ENCODE assay signal across 10 cellular contexts in genomic region chr12:101459642-101460346, GRCh38. TPM values are rescaled to one million over a fixed set of nuclear protein-coding genes. Genes with fewer than 3 reads are reported as not detected.
DNase-seq lines count a peak whose midpoint lies in the region; ATAC-seq and TF ChIP-seq lines count a peak whose summit lies in the region.
"Had no signal": no experiment of that assay in that cellular context is flagged by ENCODE, and none has a peak within 500 bp of the region (broad histone marks: within the 10 kb centered on the region; RNA-seq: fewer than 3 reads in every experiment).

No MANE protein-coding gene starts in this region.

- H3K23ac ChIP-seq in H9 (ENCODE audit: insufficient read length, low read depth, low read length): no peak overlapping the region

- no peak overlapping the region for H3K4ac ChIP-seq in H9 (ENCODE audit: low read depth, low read length)

- H4K8ac ChIP-seq in H9 (replicated peaks; ENCODE audit: insufficient read length, low read depth, low read length): no peak overlapping the region

- H3K18ac ChIP-seq in H9 (ENCODE audit: insufficient read length, low read depth, low read length): no peak overlapping the region

- no peak overlapping the region for H2BK12ac ChIP-seq in H9 (ENCODE audit: insufficient read length, low read depth, low read length)

- no peaks in the 10 kb centered on the region for H3K9me3 ChIP-seq in H9 (ENCODE audit: control insufficient read depth, low read depth, low read length)
- H3K9me3 ChIP-seq in gastroesophageal sphincter: peaks cover 0 to 7% (median 0%) of the 10 kb centered on the region in 3 donors
- peaks cover 0 to 8% (median 3%) of the 10 kb centered on the region in 4 donors for H3K9me3 ChIP-seq in esophagus muscularis mucosa

- H2BK15ac ChIP-seq in H9 (ENCODE audit: low read depth, low read length): no peak overlapping the region

- H3K4me1 ChIP-seq in ACC112 (ENCODE audit: control insufficient read depth, insufficient read depth, low read length, unreplicated experiment) (peaks cover 8% of the 10 kb centered on the region), H9 (ENCODE audit: insufficient read depth, low read length) (no peaks in the 10 kb centered on the region), gastroesophageal sphincter (peaks cover 0 to 4% (median 0%) of the 10 kb centered on the region in 3 donors), esophagus muscularis mucosa (peaks cover 0 to 10% (median 7%) of the 10 kb centered on the region in 4 donors)

- no peak overlapping the region for H4K91ac ChIP-seq in H9 (ENCODE audit: insufficient read length, low read depth, low read length)

- no peak overlapping the region for H3K4me2 ChIP-seq in H9 (ENCODE audit: insufficient read depth, insufficient read length, low read length)

- no peak for TF ChIP-seq EP300 in gastroesophageal sphincter (IDR thresholded peaks at IDR 0.05)
- no peak for TF ChIP-seq EP300 in esophagus muscularis mucosa (IDR thresholded peaks at IDR 0.05)

- no peak overlapping the region for H2BK5ac ChIP-seq in H9 (ENCODE audit: insufficient read length, low read length)

- no peak overlapping the region for H4K5ac ChIP-seq in H9 (ENCODE audit: insufficient read length, low read depth, low read length)

- no peak overlapping the region for H3K9ac ChIP-seq in H9 (ENCODE audit: extremely low read depth, insufficient read length, low read length)

- H3K23me2 ChIP-seq in H9 (ENCODE audit: insufficient read length, low read depth, low read length, poor library complexity, severe bottlenecking): no peaks in the 10 kb centered on the region

- no peak for TF ChIP-seq POLR2A in gastroesophageal sphincter (IDR thresholded peaks at IDR 0.05)
- TF ChIP-seq POLR2A in esophagus muscularis mucosa (IDR thresholded peaks at IDR 0.05; ENCODE audit: low read depth): no peak

- WGBS in H9 (ENCODE audit: extremely low coverage, insufficient read length, low lambda C conversion rate): no CpG with 5 or more reads among the region's 4 CpGs
- 10 to 45% methylated on average over 2 to 3 of the region's 4 CpGs for WGBS in gastroesophageal sphincter (ENCODE audit: low coverage in 1 of 2), 2 donors
- 23% methylated on average over 4 of the region's 4 CpGs for WGBS in esophagus muscularis mucosa

- no peak overlapping the region for H3K4me3 Mint-ChIP-seq in H9

- H3K36me3 ChIP-seq in ACC112 (ENCODE audit: insufficient read depth, low read length): no peaks in the 10 kb centered on the region
- no peaks in the 10 kb centered on the region for H3K36me3 ChIP-seq in gastroesophageal sphincter
- H3K36me3 ChIP-seq in esophagus muscularis mucosa: no peaks in the 10 kb centered on the region

- H2AFZ ChIP-seq in ACC112 (ENCODE audit: low read length, unreplicated experiment): peak overlapping the region; percentile 56
- H2AFZ ChIP-seq in H9 (ENCODE audit: low read length): peak overlapping the region; percentile 56

- H3K79me2 ChIP-seq in ACC112 (ENCODE audit: control insufficient read depth, insufficient read depth, low read length, unreplicated experiment): no peaks in the 10 kb centered on the region
- H3K79me2 ChIP-seq in H9 (ENCODE audit: insufficient read depth, low read length): no peaks in the 10 kb centered on the region

- no peaks in the 10 kb centered on the region for H3K79me1 ChIP-seq in H9 (ENCODE audit: insufficient read depth, low read depth, low read length, poor library complexity, severe bottlenecking)

- no peak overlapping the region for H3T11ph ChIP-seq in H9 (ENCODE audit: low read length)

- no peak overlapping the region for H2AK5ac ChIP-seq in H9 (ENCODE audit: insufficient read length, low read length)

- no peak overlapping the region for H3K56ac ChIP-seq in H9 (ENCODE audit: insufficient read length, low read depth, low read length)

- H3K27me3 ChIP-seq in ACC112 (ENCODE audit: insufficient read depth, low read length) (no peaks in the 10 kb centered on the region), H9 (ENCODE audit: insufficient read depth, low read length) (no peaks in the 10 kb centered on the region), gastroesophageal sphincter (peaks cover 2% of the 10 kb centered on the region), esophagus muscularis mucosa (no peaks in the 10 kb centered on the region)

- H4K20me1 ChIP-seq in H9 (ENCODE audit: control insufficient read depth, insufficient read depth, insufficient read length): no peaks in the 10 kb centered on the region

- peak; percentile 91 for ATAC-seq in gastroesophageal sphincter
- ATAC-seq in GM21528 (IDR thresholded peaks at IDR 0.05; ENCODE audit: low FRiP score, unreplicated experiment): no peak

- intact Hi-C loops in esophagus muscularis mucosa (cut with DNase I): no loop called here

- peaks cover 9 to 11% of the 10 kb centered on the region in 2 experiments for H3K9me3 Mint-ChIP-seq in H9

- no peak for TF ChIP-seq CTCF in H9 (conservative IDR thresholded peaks at IDR 0.05)
- no peak for TF ChIP-seq CTCF in gastroesophageal sphincter (IDR thresholded peaks at IDR 0.05)
- no peak for TF ChIP-seq CTCF in esophagus muscularis mucosa (IDR thresholded peaks at IDR 0.05)

- no peak overlapping the region for H2BK20ac ChIP-seq in H9 (ENCODE audit: low read depth, low read length, poor library complexity, severe bottlenecking)

- H3K4me3 ChIP-seq in ACC112 (ENCODE audit: low read depth, low read length): no peak overlapping the region
- H3K4me3 ChIP-seq in gastroesophageal sphincter: no peak overlapping the region
- no peak overlapping the region for H3K4me3 ChIP-seq in esophagus muscularis mucosa

- peaks cover 0 to 5% of the 10 kb centered on the region in 2 experiments; a peak in 3 of 4 replicates for H3K4me1 Mint-ChIP-seq in H9

- peak overlapping the region in 1 of 3 experiments; percentile 84; a peak in 3 of 7 replicates for H3K27ac Mint-ChIP-seq in H9

- H3K36me3 Mint-ChIP-seq in H9 (ENCODE audit: insufficient read depth in 1 of 3, low read depth in 3 of 3): peaks cover 3 to 8% (median 8%) of the 10 kb centered on the region in 3 experiments; a peak in 6 of 7 replicates

- H2BK120ac ChIP-seq in H9 (ENCODE audit: low read depth, low read length, poor library complexity, severe bottlenecking): no peak overlapping the region

- DNase-seq in H9 (no peak), RKO (ENCODE audit: low spot score) (peak; percentile 32), NCI-H446 treated with DMSO at 0.1 percent for 48 hours (lab: John Stamatoyannopoulos, UW) (no peak), NCI-H1436 treated with DMSO at 0.1 percent for 48 hours (lab: John Stamatoyannopoulos, UW) (no peak), esophagus muscularis mucosa (ENCODE audit: extremely low spot score) (no peak)
- DNase-seq: activated T-cell treated with anti-CD3 and anti-CD28 coated beads, Interleukin-2, amount 50 U/mL, for 48 hours had no signal

- H3K27ac ChIP-seq in ACC112 (ENCODE audit: low read depth, low read length) (no peak overlapping the region), H9 (ENCODE audit: insufficient read length, low read depth, low read length) (no peak overlapping the region), gastroesophageal sphincter (no peak overlapping the region), esophagus muscularis mucosa (replicated peaks in 1 of 4) (peak overlapping the region in 1 of 4 donors; percentile 10)

- no peaks in the 10 kb centered on the region for H3K27me3 Mint-ChIP-seq in H9 (ENCODE audit: low read depth)

- H3K14ac ChIP-seq in H9 (ENCODE audit: insufficient read depth, low read length): no peak overlapping the region

RNA-seq across cellular contexts. Expression of gene SPIC, which starts 15.3 kb away (rescaled TPM):
- total RNA-seq in H9 (2021): not detected in 2 replicates
- not detected for total RNA-seq in gastroesophageal sphincter
- total RNA-seq in esophagus muscularis mucosa: not detected
- total RNA-seq: epithelial cell of proximal tubule had no signal

RNA-seq across cellular contexts. Expression of gene ARL1, which starts 52.2 kb away (rescaled TPM):
- total RNA-seq in H9 (2021): 68.0 and 71.1 TPM in 2 replicates
- 10 to 100 TPM; 58.2 to 66.1 (median 61.2) TPM for total RNA-seq in gastroesophageal sphincter
- total RNA-seq in esophagus muscularis mucosa: 10 to 100 TPM; 48.5 to 63.1 (median 54.4) TPM
